Comparison of ENCODE assay signal across 7 cellular contexts in genomic region chr7:151409555-151410404, GRCh38. TPM values are rescaled to one million over a fixed set of nuclear protein-coding genes. Genes with fewer than 3 reads are reported as not detected.
DNase-seq lines count a peak whose midpoint lies in the region; ATAC-seq lines count a peak whose summit lies in the region.

A gene with protein sequence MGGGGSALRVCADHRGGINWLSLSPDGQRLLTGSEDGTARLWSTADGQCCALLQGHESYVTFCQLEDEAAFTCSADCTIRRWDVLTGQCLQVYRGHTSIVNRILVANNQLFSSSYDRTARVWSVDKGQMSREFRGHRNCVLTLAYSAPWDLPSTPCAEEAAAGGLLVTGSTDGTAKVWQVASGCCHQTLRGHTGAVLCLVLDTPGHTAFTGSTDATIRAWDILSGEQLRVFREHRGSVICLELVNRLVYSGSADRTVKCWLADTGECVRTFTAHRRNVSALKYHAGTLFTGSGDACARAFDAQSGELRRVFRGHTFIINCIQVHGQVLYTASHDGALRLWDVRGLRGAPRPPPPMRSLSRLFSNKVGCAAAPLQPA (minus strand): TSS chr7:151410038. CDS start chr7:151409589, 449 bp downstream.

- H3K27me3 Mint-ChIP-seq in activated naive CD8-positive, alpha-beta T cell treated with anti-CD3 and anti-CD28 coated beads, Interleukin-2, amount 10 ng/mL, durations not matched to agents 7 days and 5 days: peaks cover 47% of the 10 kb centered on the region
- H3K27me3 Mint-ChIP-seq in stimulated activated memory B cell treated with anti-CD40 and anti-IgM and Interleukin-4, amounts not matched to agents 10 μg/mL and 1 μg/mL and 100 μg/mL, for 72 hours: peaks cover 86% of the 10 kb centered on the region

- H3K27ac Mint-ChIP-seq in activated naive CD8-positive, alpha-beta T cell treated with anti-CD3 and anti-CD28 coated beads, Interleukin-2, amount 10 ng/mL, durations not matched to agents 7 days and 5 days: no peak within 1 kb of the TSS
- H3K27ac Mint-ChIP-seq in stimulated activated memory B cell treated with anti-CD40 and anti-IgM and Interleukin-4, amounts not matched to agents 10 μg/mL and 1 μg/mL and 100 μg/mL, for 72 hours: no peak within 1 kb of the TSS

- peaks cover 12% of the 10 kb centered on the region for H3K4me1 Mint-ChIP-seq in activated naive CD8-positive, alpha-beta T cell treated with anti-CD3 and anti-CD28 coated beads, Interleukin-2, amount 10 ng/mL, durations not matched to agents 7 days and 5 days
- peaks cover 31% of the 10 kb centered on the region for H3K4me1 Mint-ChIP-seq in stimulated activated memory B cell treated with anti-CD40 and anti-IgM and Interleukin-4, amounts not matched to agents 10 μg/mL and 1 μg/mL and 100 μg/mL, for 72 hours

- H3K36me3 Mint-ChIP-seq in activated naive CD8-positive, alpha-beta T cell treated with anti-CD3 and anti-CD28 coated beads, Interleukin-2, amount 10 ng/mL, durations not matched to agents 7 days and 5 days: no peaks in the 10 kb centered on the region
- H3K36me3 Mint-ChIP-seq in stimulated activated memory B cell treated with anti-CD40 and anti-IgM and Interleukin-4, amounts not matched to agents 10 μg/mL and 1 μg/mL and 100 μg/mL, for 72 hours: no peaks in the 10 kb centered on the region

- peak; percentile 5 for ATAC-seq in activated naive CD8-positive, alpha-beta T cell treated with anti-CD3 and anti-CD28 coated beads, Interleukin-2, amount 10 ng/mL, durations not matched to agents 7 days and 5 days (ENCODE audit: low read depth)
- peak; percentile 12 for ATAC-seq in stimulated activated memory B cell treated with anti-CD40 and anti-IgM and Interleukin-4, amounts not matched to agents 10 μg/mL and 1 μg/mL and 100 μg/mL, for 72 hours
- ATAC-seq in GM19324 (IDR thresholded peaks at IDR 0.05; ENCODE audit: low FRiP score, unreplicated experiment): no peak

- DNase-seq in NCI-H1694 (lab: John Stamatoyannopoulos, UW): peak; percentile 49
- peak; percentile 42 for DNase-seq in activated naive CD8-positive, alpha-beta T cell treated with anti-CD3 and anti-CD28 coated beads, Interleukin-2, amount 10 ng/mL, durations not matched to agents 7 days and 5 days
- peak; percentile 82 for DNase-seq in iPS-NIHi11 (ENCODE audit: low spot score)
- no peak for DNase-seq in DMS79 treated with DMSO at 0.1 percent for 48 hours (lab: John Stamatoyannopoulos, UW)
- DNase-seq in C1 segment of cervical spinal cord (lab: John Stamatoyannopoulos, UW): no peak

- H3K9me3 Mint-ChIP-seq in activated naive CD8-positive, alpha-beta T cell treated with anti-CD3 and anti-CD28 coated beads, Interleukin-2, amount 10 ng/mL, durations not matched to agents 7 days and 5 days: no peaks in the 10 kb centered on the region
- H3K9me3 Mint-ChIP-seq in stimulated activated memory B cell treated with anti-CD40 and anti-IgM and Interleukin-4, amounts not matched to agents 10 μg/mL and 1 μg/mL and 100 μg/mL, for 72 hours: no peaks in the 10 kb centered on the region

- POLR2A ChIA-PET in activated naive CD8-positive, alpha-beta T cell treated with anti-CD3 and anti-CD28 coated beads, Interleukin-2, amount 10 ng/mL, durations not matched to agents 7 days and 5 days (lab: Charles Lee): interaction anchor here (0.7 kb wide), 2 partner anchors 29 to 58 kb away, joined by 3 to 7 read pairs; no protein-coding TSS in a partner anchor

- H3K4me3 Mint-ChIP-seq in activated naive CD8-positive, alpha-beta T cell treated with anti-CD3 and anti-CD28 coated beads, Interleukin-2, amount 10 ng/mL, durations not matched to agents 7 days and 5 days: peak within 1 kb of the TSS; percentile 40
- H3K4me3 Mint-ChIP-seq in stimulated activated memory B cell treated with anti-CD40 and anti-IgM and Interleukin-4, amounts not matched to agents 10 μg/mL and 1 μg/mL and 100 μg/mL, for 72 hours: peak within 1 kb of the TSS; percentile 74

RNA-seq across cellular contexts. Expression of the gene that starts here (rescaled TPM):
- total RNA-seq in activated naive CD8-positive, alpha-beta T cell treated with anti-CD3 and anti-CD28 coated beads, Interleukin-2, amount 10 ng/mL, durations not matched to agents 7 days and 5 days: 1 to 10 TPM; 2.1 to 4.0 TPM

Comparison
In these comparisons a context has a peak if more than half of its experiments do, and no peak if none do; other contexts are left out.
1. DNase-seq: peak in NCI-H1694 (single experiment), activated naive CD8-positive, alpha-beta T cell treated with anti-CD3 and anti-CD28 coated beads, Interleukin-2, amount 10 ng/mL, durations not matched to agents 7 days and 5 days (single experiment) and iPS-NIHi11 (single experiment); none in DMS79 treated with DMSO at 0.1 percent for 48 hours (single experiment) and C1 segment of cervical spinal cord (0 of 14).